ENCODE assay signal across 13 cellular contexts in the genomic region with DNA sequence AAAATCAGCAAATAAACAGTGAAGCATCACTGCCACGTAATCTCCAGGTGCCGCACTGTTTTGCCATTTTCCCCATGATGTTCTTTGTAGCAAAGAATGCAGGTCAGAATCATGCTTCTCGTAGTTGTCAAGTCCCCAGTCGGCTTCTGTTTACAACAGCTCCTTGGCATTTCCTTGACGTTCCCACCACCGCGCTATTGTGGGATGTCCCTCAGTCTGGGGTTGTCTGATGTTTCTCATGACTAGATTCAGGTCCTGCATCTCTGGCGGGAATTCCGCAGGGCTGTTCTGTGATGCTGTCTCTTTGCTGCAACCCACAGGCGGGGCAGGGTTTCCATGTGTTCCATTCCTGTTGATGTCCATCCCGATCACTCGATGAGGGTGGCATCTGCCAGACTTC.
"Had no signal": no experiment of that assay in that cellular context is flagged by ENCODE, and none has a peak within 500 bp of the region (broad histone marks: within the 10 kb centered on the region; RNA-seq: fewer than 3 reads in every experiment).

No MANE protein-coding gene starts in this region.

- H3K9me3 ChIP-seq: gastroesophageal sphincter, prostate gland, stomach, testis, upper lobe of right lung had no signal

- H3K27ac ChIP-seq: gastroesophageal sphincter, left ventricle myocardium inferior, prostate gland, stomach, testis, upper lobe of right lung had no signal

- DNase-seq: activated CD4-positive, alpha-beta T cell treated with anti-CD3 and anti-CD28 coated beads, Interleukin-2, amount 50 U/mL, for 1 hour; activated CD8-positive, alpha-beta memory T cell treated with anti-CD3 and anti-CD28 coated beads for 24 hours; kidney; left ventricle myocardium inferior; nephron progenitor cell; stomach; testis had no signal

- H3K36me3 ChIP-seq: gastroesophageal sphincter, left ventricle myocardium inferior, prostate gland, stomach, upper lobe of right lung had no signal

- H3K4me1 ChIP-seq: left ventricle myocardium inferior, prostate gland, testis, upper lobe of right lung had no signal

- H3K4me3 Mint-ChIP-seq: activated naive CD8-positive, alpha-beta T cell treated with anti-CD3 and anti-CD28 coated beads for 36 hours; nephron progenitor cell; WTC11 had no signal

- H3K36me3 Mint-ChIP-seq: activated naive CD8-positive, alpha-beta T cell treated with anti-CD3 and anti-CD28 coated beads for 36 hours; WTC11 had no signal

- H3K4me3 ChIP-seq: gastroesophageal sphincter, left ventricle myocardium inferior, prostate gland, smooth muscle cell, stomach, testis, upper lobe of right lung had no signal

- H3K9me3 Mint-ChIP-seq: activated naive CD8-positive, alpha-beta T cell treated with anti-CD3 and anti-CD28 coated beads for 36 hours; nephron progenitor cell; WTC11 had no signal

- H3K27ac Mint-ChIP-seq: activated naive CD8-positive, alpha-beta T cell treated with anti-CD3 and anti-CD28 coated beads for 36 hours; nephron progenitor cell; WTC11 had no signal

- H3K27me3 ChIP-seq: gastroesophageal sphincter, stomach, testis, upper lobe of right lung had no signal

- H3K4me1 Mint-ChIP-seq: WTC11 had no signal
